ENCODE assay signal across 9 cellular contexts in genomic region chr17:57356153-57356721, GRCh38.
DNase-seq lines count a peak whose midpoint lies in the region; ATAC-seq, FAIRE-seq and TF ChIP-seq lines count a peak whose summit lies in the region.
"Had no signal": no experiment of that assay in that cellular context is flagged by ENCODE, and none has a peak within 500 bp of the region (broad histone marks: within the 10 kb centered on the region; RNA-seq: fewer than 3 reads in every experiment).

No MANE protein-coding gene starts in this region.

- H3K4me3 ChIP-seq in pancreas = no peak overlapping the region

- 49 to 59% methylated on average over 6 of the region's 6 CpGs for WGBS in pancreas, 2 donors

- no peak for TF ChIP-seq CTCF in WTC11 (IDR thresholded peaks at IDR 0.05)
- TF ChIP-seq CTCF in pancreas (IDR thresholded peaks at IDR 0.05) = no peak

- POLR2A ChIA-PET in WTC11 (lab: Charles Lee) = no interaction called here

- H3K4me1 ChIP-seq in pancreas = peaks cover 11 to 14% (median 13%) of the 10 kb centered on the region in 3 donors

- H3K36me3 Mint-ChIP-seq in WTC11 = peaks cover 10% of the 10 kb centered on the region; the same call in 1 of the 2 replicates

- CTCF ChIA-PET in WTC11 (lab: Charles Lee) = interaction anchor here (1.1 to 2.0 kb wide), 3 partner anchors 51 to 113 kb away, joined by 3 to 18 read pairs (median 4); no protein-coding TSS in a partner anchor

- H3K36me3 ChIP-seq in pancreas = no peaks in the 10 kb centered on the region

- no peaks in the 10 kb centered on the region for H3K9me3 ChIP-seq in pancreas

- H3K4me3 Mint-ChIP-seq in WTC11 = no peak overlapping the region

- peak overlapping the region; percentile 46; the same call in 1 of the 2 replicates for H3K27ac Mint-ChIP-seq in WTC11

- intact Hi-C loops in pancreas (cut with DNase I) = no loop called here

- no peaks in the 10 kb centered on the region for H3K27me3 Mint-ChIP-seq in WTC11 (ENCODE audit: low read depth)

- no peaks in the 10 kb centered on the region for H3K27me3 ChIP-seq in pancreas
- H3K27me3 ChIP-seq: foreskin keratinocyte had no signal

- no peaks in the 10 kb centered on the region for H3K9me3 Mint-ChIP-seq in WTC11

- DNase-seq in WTC11 (ENCODE audit: low spot score) (no peak), pancreas (no peak), NCI-H2196 (lab: John Stamatoyannopoulos, UW; ENCODE audit: unreplicated experiment) (no peak), SIG-M5 treated with dmso at 0.1 percent for 504 hours (lab: John Stamatoyannopoulos, UW; ENCODE audit: unreplicated experiment) (no peak)
- DNase-seq: foreskin keratinocyte had no signal

- FAIRE-seq in pancreas (lab: Jason Lieb, UNC) = no peak

- H3K4me1 Mint-ChIP-seq in WTC11 = peaks cover 51% of the 10 kb centered on the region

- H3K27ac ChIP-seq in pancreas = peak overlapping the region in 3 of 4 donors; percentile 76 to 84 (median 81)
- H3K27ac ChIP-seq: foreskin keratinocyte had no signal

- ATAC-seq in GM18867 (IDR thresholded peaks at IDR 0.05; ENCODE audit: unreplicated experiment) (peak; percentile 31), HG02623 (IDR thresholded peaks at IDR 0.05; ENCODE audit: unreplicated experiment) (peak; percentile 33), WTC11 (no peak), pancreas (no peak), GM18505 (IDR thresholded peaks at IDR 0.05; ENCODE audit: unreplicated experiment) (no peak), HG03175 (IDR thresholded peaks at IDR 0.05; ENCODE audit: unreplicated experiment) (no peak)

- TF ChIP-seq POLR2A in GM18505 (IDR thresholded peaks at IDR 0.05; ENCODE audit: borderline replicate concordance, extremely low read depth, insufficient read depth, insufficient read length) = no peak

TF ChIP-seq in WTC11, 78 proteins besides CTCF, POLR2A, EP300 and RAD21:
- TF ChIP-seq, protein P1, sequence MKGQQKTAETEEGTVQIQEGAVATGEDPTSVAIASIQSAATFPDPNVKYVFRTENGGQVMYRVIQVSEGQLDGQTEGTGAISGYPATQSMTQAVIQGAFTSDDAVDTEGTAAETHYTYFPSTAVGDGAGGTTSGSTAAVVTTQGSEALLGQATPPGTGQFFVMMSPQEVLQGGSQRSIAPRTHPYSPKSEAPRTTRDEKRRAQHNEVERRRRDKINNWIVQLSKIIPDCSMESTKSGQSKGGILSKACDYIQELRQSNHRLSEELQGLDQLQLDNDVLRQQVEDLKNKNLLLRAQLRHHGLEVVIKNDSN (CRISPR knock-in tag; IDR thresholded peaks at IDR 0.05) = no peak
- TF ChIP-seq GRHL2 (CRISPR knock-in tag; IDR thresholded peaks at IDR 0.05; ENCODE audit: insufficient replicate concordance, severe bottlenecking) (no peak), MLX (CRISPR knock-in tag; IDR thresholded peaks at IDR 0.05) (no peak), E2F4 (CRISPR knock-in tag; IDR thresholded peaks at IDR 0.05; ENCODE audit: borderline replicate concordance, low read depth) (no peak), ZNF263 (CRISPR knock-in tag; IDR thresholded peaks at IDR 0.05; ENCODE audit: low read depth) (no peak), MYBL2 (CRISPR knock-in tag; IDR thresholded peaks at IDR 0.05) (no peak)
- TF ChIP-seq, protein P2, sequence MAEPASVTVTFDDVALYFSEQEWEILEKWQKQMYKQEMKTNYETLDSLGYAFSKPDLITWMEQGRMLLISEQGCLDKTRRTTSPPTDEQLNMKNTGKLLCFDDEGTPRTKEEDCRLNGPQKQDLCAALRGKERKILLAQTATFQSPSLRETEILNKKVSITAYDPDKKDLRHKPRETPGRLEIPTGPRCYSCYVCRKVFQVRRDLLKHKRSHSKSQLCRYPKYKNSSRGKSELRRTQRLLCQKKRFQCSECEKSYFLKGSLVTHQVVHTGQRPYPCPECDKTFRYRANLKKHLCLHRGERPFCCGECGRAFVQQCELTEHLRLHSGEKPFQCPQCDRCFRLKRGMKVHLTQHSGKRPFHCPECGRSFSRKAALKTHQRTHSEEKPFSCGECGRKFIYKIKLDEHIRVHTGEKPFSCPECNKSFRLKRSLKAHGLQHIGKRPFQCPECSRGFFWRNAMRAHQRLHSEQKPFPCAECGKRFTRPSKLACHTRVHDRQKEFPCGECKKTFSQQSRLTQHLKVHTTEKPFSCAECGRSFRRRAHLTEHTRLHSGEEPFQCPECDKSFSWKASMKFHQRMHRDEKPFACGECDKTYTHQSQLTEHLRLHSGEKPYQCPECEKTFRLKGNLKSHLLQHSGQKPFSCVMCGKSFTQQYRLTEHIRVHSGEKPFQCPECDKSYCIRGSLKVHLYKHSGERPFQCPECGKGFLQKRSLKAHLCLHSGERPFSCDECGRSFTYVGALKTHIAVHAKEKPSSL (CRISPR knock-in tag; conservative IDR thresholded peaks at IDR 0.05) = no peak
TF ChIP-seq in WTC11: peak in this region for 0.

Comparison
In these comparisons a context has a peak if more than half of its experiments do, and no peak if none do; other contexts are left out.
1. ATAC-seq: peak in GM18867 (single experiment) and HG02623 (single experiment); none in WTC11 (single experiment), pancreas (0 of 4), GM18505 (single experiment) and HG03175 (single experiment).